In the genomic region with DNA sequence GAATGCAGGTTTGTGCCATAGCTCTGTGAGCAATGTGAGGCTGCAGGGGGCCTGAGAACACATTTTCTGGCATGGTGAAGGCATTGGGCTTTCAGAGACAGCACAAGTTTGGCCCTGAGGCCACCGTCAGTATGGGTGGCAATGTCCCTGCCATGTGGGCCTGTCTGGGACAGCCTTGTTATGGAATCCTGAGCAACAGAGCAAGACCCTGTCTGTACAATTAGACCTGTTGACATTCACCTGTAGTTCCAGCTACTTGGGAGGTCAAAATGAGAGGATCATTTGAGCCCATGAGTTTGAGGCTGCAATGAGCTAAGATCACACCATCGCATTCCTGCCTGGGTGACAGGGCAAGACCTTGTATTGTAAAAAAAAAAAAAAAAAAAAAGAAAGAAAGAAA, we compare ENCODE assay signal across 23 cellular contexts.
"Had no signal": no experiment of that assay in that cellular context is flagged by ENCODE, and none has a peak within 500 bp of the region (broad histone marks: within the 10 kb centered on the region; RNA-seq: fewer than 3 reads in every experiment).

No MANE protein-coding gene starts in this region.

- H3K27ac ChIP-seq: ascending aorta, brain microvascular endothelial cell, neural progenitor cell, thoracic aorta, upper lobe of left lung, VCaP had no signal

- H3K4me3 Mint-ChIP-seq: activated T-cell treated with anti-CD3 and anti-CD28 coated beads, Interleukin-2, amount 50 U/mL, for 24 hours; activated T-helper 17 cell treated with anti-CD3 and anti-CD28 coated beads, Interleukin-2, amount 50 U/mL, for 72 hours; memory B cell; naive thymus-derived CD4-positive, alpha-beta T cell; neural progenitor cell had no signal

- H3K27me3 Mint-ChIP-seq: activated T-cell treated with anti-CD3 and anti-CD28 coated beads, Interleukin-2, amount 50 U/mL, for 24 hours; activated T-helper 17 cell treated with anti-CD3 and anti-CD28 coated beads, Interleukin-2, amount 50 U/mL, for 72 hours; memory B cell; naive thymus-derived CD4-positive, alpha-beta T cell; progenitor cell of endocrine pancreas had no signal

- H2AFZ ChIP-seq: neural progenitor cell had no signal

- H3K27ac Mint-ChIP-seq: activated T-cell treated with anti-CD3 and anti-CD28 coated beads, Interleukin-2, amount 50 U/mL, for 24 hours; activated T-helper 17 cell treated with anti-CD3 and anti-CD28 coated beads, Interleukin-2, amount 50 U/mL, for 72 hours; memory B cell; progenitor cell of endocrine pancreas had no signal

- H3K4me1 Mint-ChIP-seq: activated T-helper 17 cell treated with anti-CD3 and anti-CD28 coated beads, Interleukin-2, amount 50 U/mL, for 72 hours; naive thymus-derived CD4-positive, alpha-beta T cell had no signal

- DNase-seq: activated CD4-positive, alpha-beta T cell treated with anti-CD3 and anti-CD28 coated beads for 1 hour; activated CD8-positive, alpha-beta memory T cell treated with anti-CD3 and anti-CD28 coated beads for 24 hours; activated CD8-positive, alpha-beta memory T cell treated with anti-CD3 and anti-CD28 coated beads, Interleukin-2, amount 50 U/mL, for 4 hours; activated T-cell treated with anti-CD3 and anti-CD28 coated beads, Interleukin-2, amount 50 U/mL, for 24 hours; brain microvascular endothelial cell; caudate nucleus; dermis blood vessel endothelial cell; effector CD8-positive, alpha-beta T cell; foreskin fibroblast; left colon; naive thymus-derived CD4-positive, alpha-beta T cell; retina; stimulated activated CD4-positive, alpha-beta T cell treated with anti-CD3 and anti-CD28 coated beads, Interleukin-4, amount 100 ng/mL, for 1 hour; stimulated activated naive CD4-positive, alpha-beta T cell treated with Interleukin-2 at 50 U/mL for 16 hours; upper lobe of left lung had no signal

- H3K9ac ChIP-seq: neural progenitor cell had no signal

- ATAC-seq: activated naive CD4-positive, alpha-beta T cell treated with anti-CD3 and anti-CD28 coated beads, Interleukin-2, amount 50 U/mL, for 72 hours; activated T-helper 17 cell treated with anti-CD3 and anti-CD28 coated beads, Interleukin-2, amount 50 U/mL, for 72 hours; left colon; naive thymus-derived CD4-positive, alpha-beta T cell had no signal

- H3K36me3 ChIP-seq: neural progenitor cell had no signal

- H3K4me2 ChIP-seq: neural progenitor cell had no signal

- H3K27me3 ChIP-seq: ascending aorta, brain microvascular endothelial cell, neural progenitor cell, upper lobe of left lung had no signal

- H3K4me1 ChIP-seq: ascending aorta, neural progenitor cell, upper lobe of left lung had no signal

- H3K4me3 ChIP-seq: ascending aorta, neural progenitor cell, thoracic aorta, upper lobe of left lung had no signal
